In genomic region chr1:189656628-189657027, GRCh38 we compare ENCODE assay signal across 20 cellular contexts.
DNase-seq lines count a peak whose midpoint lies in the region; ATAC-seq and TF ChIP-seq lines count a peak whose summit lies in the region.
"Had no signal": no experiment of that assay in that cellular context is flagged by ENCODE, and none has a peak within 500 bp of the region (broad histone marks: within the 10 kb centered on the region; RNA-seq: fewer than 3 reads in every experiment).

No MANE protein-coding gene starts in this region.

- no peak overlapping the region for H3K18ac ChIP-seq in neuronal stem cell (ENCODE audit: low read length)

- BruUV-seq in MCF 10A (replicated peaks; lab: Mats Ljungman, UMichigan) (no TSS peak), mammary epithelial cell (replicated peaks; lab: Mats Ljungman, UMichigan) (no TSS peak)

- peak overlapping the region; percentile 17 for H2AFZ ChIP-seq in mammary epithelial cell (ENCODE audit: low read depth, low read length)
- peak overlapping the region; percentile 37 for H2AFZ ChIP-seq in neuronal stem cell (ENCODE audit: low read length)
- H2AFZ ChIP-seq: GM23338 had no signal

- no peaks in the 10 kb centered on the region for H3K36me3 Mint-ChIP-seq in MCF 10A (ENCODE audit: insufficient read depth, unreplicated experiment)
- H3K36me3 Mint-ChIP-seq: CD14-positive monocyte had no signal

- H3K4me3 Mint-ChIP-seq in MCF 10A (ENCODE audit: unreplicated experiment) = no peak overlapping the region
- H3K4me3 Mint-ChIP-seq: CD14-positive monocyte; CD4-positive, alpha-beta T cell; GM23338; H9; HFFc6 had no signal

- H4K91ac ChIP-seq in neuronal stem cell (ENCODE audit: low read depth, low read length, poor library complexity) = no peak overlapping the region

- H3K79me1 ChIP-seq in neuronal stem cell (ENCODE audit: low read depth, low read length) = no peaks in the 10 kb centered on the region

- no peak overlapping the region for H2BK12ac ChIP-seq in neuronal stem cell (ENCODE audit: low read length)

- H3K14ac ChIP-seq in neuronal stem cell (ENCODE audit: low read length) = no peak overlapping the region

- no peak overlapping the region for H3K9ac ChIP-seq in mammary epithelial cell (ENCODE audit: insufficient read depth, low read length)
- H3K9ac ChIP-seq in neuronal stem cell (ENCODE audit: low read depth, low read length, poor library complexity) = no peak overlapping the region
- H3K9ac ChIP-seq: BLaER1 treated with 17β-estradiol and CSF1 and Interleukin-3, amounts not matched to agents 10 nM and 100 nM had no signal

- 78% methylated on average over 1 of the region's 1 CpG for WGBS in mammary epithelial cell (ENCODE audit: low coverage, missing lambda C conversion rate)
- WGBS in neuronal stem cell (ENCODE audit: extremely low coverage in 2 of 2, insufficient read length in 2 of 2, insufficient replicate concordance in 1 of 2), 2 donors = no CpG with 5 or more reads among the region's 1 CpG

- H3K9me3 Mint-ChIP-seq in MCF 10A (ENCODE audit: unreplicated experiment) = peaks cover 6% of the 10 kb centered on the region
- H3K9me3 Mint-ChIP-seq: GM23338, H9 had no signal

- no peak overlapping the region for H2AK5ac ChIP-seq in neuronal stem cell (ENCODE audit: low read depth, low read length)

- H3K4me1 Mint-ChIP-seq in MCF 10A (ENCODE audit: insufficient read depth, unreplicated experiment) = peaks cover 38% of the 10 kb centered on the region
- H3K4me1 Mint-ChIP-seq: CD14-positive monocyte, GM23338, H9 had no signal

- H3K27me3 ChIP-seq in breast epithelium (no peaks in the 10 kb centered on the region), mammary epithelial cell (ENCODE audit: insufficient read depth, low read length) (no peaks in the 10 kb centered on the region), neuronal stem cell (ENCODE audit: control insufficient read depth in 3 of 3, insufficient read depth in 3 of 3, low read depth in 1 of 3, low read length in 3 of 3) (no peaks in the 10 kb centered on the region)
- H3K27me3 ChIP-seq: BE2C; BLaER1 treated with 17β-estradiol and CSF1 and Interleukin-3, amounts not matched to agents 10 nM and 100 nM had no signal

- no peaks in the 10 kb centered on the region for H4K20me1 ChIP-seq in mammary epithelial cell (ENCODE audit: insufficient read depth, low read length)
- H4K20me1 ChIP-seq: BLaER1 treated with 17β-estradiol and CSF1 and Interleukin-3, amounts not matched to agents 10 nM and 100 nM had no signal

- CTCF ChIA-PET in MCF 10A (lab: Yijun Ruan, JAX) = interaction anchor here (0.8 kb wide), 1 partner anchor 12 kb away, joined by 3 read pairs; no protein-coding TSS in a partner anchor
- CTCF ChIA-PET in mammary epithelial cell (lab: Charles Lee; ENCODE audit: low non-redundant PET) = no interaction called here

- H3K4ac ChIP-seq in neuronal stem cell (ENCODE audit: low read length) = no peak overlapping the region

- DNase-seq in MCF 10A (ENCODE audit: unreplicated experiment) (no peak), breast epithelium (ENCODE audit: low spot score in 2 of 2) (no peak), mammary epithelial cell (no peak), neuronal stem cell (ENCODE audit: low spot score) (no peak), SIG-M5 (lab: John Stamatoyannopoulos, UW) (no peak)
- DNase-seq: ACHN; AML-193; BE2C; Calu3; CD4-positive, alpha-beta T cell; COR-L47; DMS79 treated with DMSO at 0.1 percent for 48 hours; GF-D8; H9; HFFc6 had no signal

- no peak overlapping the region for H3K23ac ChIP-seq in neuronal stem cell (ENCODE audit: low read depth, low read length, poor library complexity)

- H3K4me1 ChIP-seq in breast epithelium (no peaks in the 10 kb centered on the region), mammary epithelial cell (ENCODE audit: insufficient read depth, low read length) (peaks cover 36% of the 10 kb centered on the region), neuronal stem cell (ENCODE audit: control insufficient read depth in 2 of 2, insufficient read depth in 1 of 2, low read depth in 1 of 2, low read length in 2 of 2) (no peaks in the 10 kb centered on the region)

- dilution Hi-C loops in mammary epithelial cell (cut with HindIII; ENCODE audit: low sequenced_read_pairs) = no loop called here

- H2BK5ac ChIP-seq in neuronal stem cell (ENCODE audit: low read length) = no peak overlapping the region

- POLR2A ChIA-PET in MCF 10A (lab: Yijun Ruan, JAX) = no interaction called here

- no peaks in the 10 kb centered on the region for H3K79me2 ChIP-seq in mammary epithelial cell (ENCODE audit: insufficient read depth, low read length)

- no peak for TF ChIP-seq POLR2A in breast epithelium (IDR thresholded peaks at IDR 0.05)

- H2BK15ac ChIP-seq in neuronal stem cell (ENCODE audit: low read length) = no peak overlapping the region

- no peak overlapping the region for H4K8ac ChIP-seq in neuronal stem cell (ENCODE audit: low read depth, low read length)

- no peak overlapping the region for H3K4me2 ChIP-seq in mammary epithelial cell (ENCODE audit: insufficient read depth, low read depth, low read length)
- no peak overlapping the region for H3K4me2 ChIP-seq in neuronal stem cell (ENCODE audit: insufficient read depth, low read length, poor library complexity, severe bottlenecking)
- H3K4me2 ChIP-seq: BLaER1 treated with 17β-estradiol and CSF1 and Interleukin-3, amounts not matched to agents 10 nM and 100 nM; GM23338 had no signal

- no peaks in the 10 kb centered on the region for H3K27me3 Mint-ChIP-seq in MCF 10A (ENCODE audit: insufficient read depth, unreplicated experiment)
- H3K27me3 Mint-ChIP-seq: CD4-positive, alpha-beta T cell had no signal

- H3K36me3 ChIP-seq in breast epithelium (no peaks in the 10 kb centered on the region), mammary epithelial cell (ENCODE audit: insufficient read depth, low read length) (no peaks in the 10 kb centered on the region), neuronal stem cell (replicated peaks in 1 of 2; ENCODE audit: control insufficient read depth in 2 of 2, insufficient read depth in 2 of 2, low read length in 2 of 2) (no peaks in the 10 kb centered on the region)
- H3K36me3 ChIP-seq: BE2C; BLaER1 treated with 17β-estradiol and CSF1 and Interleukin-3, amounts not matched to agents 10 nM and 100 nM had no signal

- H3K4me3 ChIP-seq in breast epithelium (no peak overlapping the region), mammary epithelial cell (replicated peaks in 1 of 3; ENCODE audit: insufficient read depth in 1 of 3, low read depth in 2 of 3, low read length in 3 of 3) (no peak overlapping the region), neuronal stem cell (ENCODE audit: low read length in 2 of 2) (no peak overlapping the region)
- H3K4me3 ChIP-seq: BLaER1 treated with 17β-estradiol and CSF1 and Interleukin-3, amounts not matched to agents 10 nM and 100 nM; GM23338 had no signal

- ATAC-seq in HG03039 (IDR thresholded peaks at IDR 0.05; ENCODE audit: unreplicated experiment) = no peak
- ATAC-seq: GM23338 had no signal

- H3K27ac ChIP-seq in breast epithelium (no peak overlapping the region), mammary epithelial cell (ENCODE audit: insufficient read depth, low read depth, low read length) (no peak overlapping the region), neuronal stem cell (replicated peaks; ENCODE audit: low read length) (no peak overlapping the region)
- H3K27ac ChIP-seq: 22Rv1; BLaER1 treated with 17β-estradiol and CSF1 and Interleukin-3, amounts not matched to agents 10 nM and 100 nM had no signal

- H3K27ac Mint-ChIP-seq in MCF 10A (ENCODE audit: low read depth, unreplicated experiment) = peak overlapping the region; percentile 78
- H3K27ac Mint-ChIP-seq: CD14-positive monocyte; CD4-positive, alpha-beta T cell; GM23338; H9; HFFc6 had no signal

- intact Hi-C loops in MCF 10A (cut with micrococcal nuclease) (no loop called here), breast epithelium (cut with DNase I; ENCODE audit: low total_unique reads) (no loop called here), mammary epithelial cell (cut with micrococcal nuclease) (loop anchor here (5.0 kb wide), 1 partner anchor 34 kb away; no protein-coding TSS in a partner anchor)

- H3K9me3 ChIP-seq in breast epithelium (no peaks in the 10 kb centered on the region), mammary epithelial cell (replicated peaks; ENCODE audit: insufficient read depth, low read length) (no peaks in the 10 kb centered on the region), neuronal stem cell (replicated peaks in 1 of 2; ENCODE audit: control insufficient read depth in 2 of 2, insufficient read depth in 1 of 2, low read depth in 1 of 2, low read length in 2 of 2) (no peaks in the 10 kb centered on the region)
- H3K9me3 ChIP-seq: BE2C; BLaER1 treated with 17β-estradiol and CSF1 and Interleukin-3, amounts not matched to agents 10 nM and 100 nM had no signal

- H2BK120ac ChIP-seq in neuronal stem cell (ENCODE audit: low read depth, low read length) = no peak overlapping the region

- TF ChIP-seq CTCF in MCF 10A (IDR thresholded peaks at IDR 0.05; ENCODE audit: unreplicated experiment) = no peak
- no peak for TF ChIP-seq CTCF in breast epithelium (IDR thresholded peaks at IDR 0.05)
- no peak for TF ChIP-seq CTCF in mammary epithelial cell (conservative IDR thresholded peaks at IDR 0.05 in 1 of 2, IDR thresholded peaks at IDR 0.05 in 1 of 2; ENCODE audit: extremely low read depth in 1 of 2, insufficient read depth in 1 of 2, low read depth in 1 of 2, low read length in 2 of 2)

- in situ Hi-C loops in mammary epithelial cell (cut with MboI; ENCODE audit: low sequenced_read_pairs in 2 of 2) = no loop called here
